Comparison of ENCODE assay signal across 8 cellular contexts in genomic region chr3:194070220-194070633, GRCh38.
DNase-seq lines count a peak whose midpoint lies in the region; ATAC-seq and TF ChIP-seq lines count a peak whose summit lies in the region.

No MANE protein-coding gene starts in this region.

- no peak for DNase-seq in BJ (ENCODE audit: low read depth)
- no peak for DNase-seq in choroid plexus epithelial cell (ENCODE audit: low read depth)
- no peak for DNase-seq in NCI-H1092 treated with DMSO at 0.1 percent for 48 hours (lab: John Stamatoyannopoulos, UW)
- DNase-seq in NCI-H748 (lab: John Stamatoyannopoulos, UW; ENCODE audit: unreplicated experiment): no peak
- no peak for DNase-seq in BE2C

- H3K27me3 ChIP-seq in BJ (ENCODE audit: control insufficient read depth, insufficient read depth, low read length): peaks cover 10% of the 10 kb centered on the region
- no peaks in the 10 kb centered on the region for H3K27me3 ChIP-seq in KMS-11 (ENCODE audit: insufficient read depth, low read depth)
- H3K27me3 ChIP-seq in BE2C: no peaks in the 10 kb centered on the region

- peak overlapping the region; percentile 46 for H3K4me3 ChIP-seq in BJ (ENCODE audit: low read depth, low read length)
- peak overlapping the region; percentile 11 for H3K4me3 ChIP-seq in KMS-11 (IDR thresholded peaks at IDR 0.05; ENCODE audit: insufficient read depth, low read depth, low read length)
- H3K4me3 ChIP-seq in choroid plexus epithelial cell (ENCODE audit: low read depth, low read length): peak overlapping the region; percentile 38
- no peak overlapping the region; the same call in 1 of the 2 replicates for H3K4me3 ChIP-seq in BE2C (ENCODE audit: low read depth, low read length)

- H3K79me2 ChIP-seq in KMS-11 (ENCODE audit: insufficient read depth, low read depth): no peaks in the 10 kb centered on the region

- peak overlapping the region; percentile 89 for H2AFZ ChIP-seq in KMS-11 (ENCODE audit: low read depth)

- H3K4me3 Mint-ChIP-seq in nephron: peak overlapping the region; percentile 80 to 87 (median 81)

- no peaks in the 10 kb centered on the region for H3K9me3 ChIP-seq in BE2C

- peaks cover 21% of the 10 kb centered on the region for H3K36me3 Mint-ChIP-seq in nephron (ENCODE audit: low read depth)

- H3K9me3 Mint-ChIP-seq in nephron: peaks cover 31% of the 10 kb centered on the region

- CTCF ChIA-PET in BJ (lab: Yijun Ruan, JAX): interaction anchor here (1.0 to 1.6 kb wide), 2 partner anchors 11 to 246 kb away, joined by 3 read pairs; no protein-coding TSS in a partner anchor

- H3K27me3 Mint-ChIP-seq in nephron (ENCODE audit: low read depth): peaks cover 27% of the 10 kb centered on the region

- peaks cover 12% of the 10 kb centered on the region for H3K4me1 ChIP-seq in KMS-11 (ENCODE audit: low read depth, poor library complexity, severe bottlenecking)
- H3K4me1 ChIP-seq in BE2C: no peaks in the 10 kb centered on the region

- POLR2A ChIA-PET in BJ (lab: Charles Lee): no interaction called here

- peak overlapping the region; percentile 73 for H3K9ac ChIP-seq in KMS-11

- no peaks in the 10 kb centered on the region for H4K20me1 ChIP-seq in KMS-11 (ENCODE audit: insufficient read depth)

- H3K27ac Mint-ChIP-seq in nephron: peak overlapping the region; percentile 85 to 96 (median 94)

- peak overlapping the region; percentile 47 for H3K4me2 ChIP-seq in KMS-11

- no peak for TF ChIP-seq CTCF in BJ (IDR thresholded peaks at IDR 0.05; ENCODE audit: insufficient read depth, low read depth, low read length)
- TF ChIP-seq CTCF in KMS-11 (conservative IDR thresholded peaks at IDR 0.05; ENCODE audit: low read depth, low read length): no peak
- no peak for TF ChIP-seq CTCF in choroid plexus epithelial cell (conservative IDR thresholded peaks at IDR 0.05; ENCODE audit: low read depth, low read length)
- no peak for TF ChIP-seq CTCF in nephron (IDR thresholded peaks at IDR 0.05; ENCODE audit: unreplicated experiment in 3 of 3)
- TF ChIP-seq CTCF in BE2C (IDR thresholded peaks at IDR 0.05; ENCODE audit: low read depth, low read length): no peak

- no peaks in the 10 kb centered on the region for H3K36me3 ChIP-seq in BJ (ENCODE audit: control insufficient read depth, insufficient read depth, low read length)
- no peaks in the 10 kb centered on the region for H3K36me3 ChIP-seq in KMS-11 (ENCODE audit: insufficient read depth)
- no peaks in the 10 kb centered on the region for H3K36me3 ChIP-seq in BE2C

- no peak for ATAC-seq in GM18907 (IDR thresholded peaks at IDR 0.05; ENCODE audit: unreplicated experiment)

- H3K4me1 Mint-ChIP-seq in nephron: peaks cover 52% of the 10 kb centered on the region

- peak overlapping the region; percentile 59 for H3K27ac ChIP-seq in KMS-11
